Comparison of ENCODE assay signal across 2 cellular contexts in genomic region chr12:76014007-76014406, GRCh38.
A peak's percentile ranks its signal among the peaks of the same experiment; 100 is the strongest.
TF ChIP-seq lines count a peak whose summit lies in the region.

No MANE protein-coding gene starts in this region.

TF ChIP-seq in IMR-90, 13 proteins besides CTCF, POLR2A, EP300 and RAD21:
- no peak for TF ChIP-seq MAFK (IDR thresholded peaks at IDR 0.05; ENCODE audit: low read depth, low read length)
- TF ChIP-seq MXI1 (IDR thresholded peaks at IDR 0.05; ENCODE audit: borderline replicate concordance, low read depth, low read length) = no peak
- TF ChIP-seq USF2 (IDR thresholded peaks at IDR 0.05; ENCODE audit: low read depth, low read length) = no peak
- no peak for TF ChIP-seq RCOR1 (IDR thresholded peaks at IDR 0.05; ENCODE audit: insufficient replicate concordance, low read length)
- TF ChIP-seq BHLHE40 (IDR thresholded peaks at IDR 0.05; ENCODE audit: low read depth, low read length) = no peak
- TF ChIP-seq CHD1 (IDR thresholded peaks at IDR 0.05; ENCODE audit: low read depth, low read length) = no peak
- no peak for TF ChIP-seq SMC3 (IDR thresholded peaks at IDR 0.05; ENCODE audit: low read depth, low read length)
- no peak for TF ChIP-seq MAZ (IDR thresholded peaks at IDR 0.05; ENCODE audit: borderline replicate concordance, low read depth, low read length)

TF ChIP-seq in SK-N-SH treated with all-trans-retinoic acid at 6 μM for 48 hours, 23 proteins besides CTCF, POLR2A, EP300 and RAD21:
- TF ChIP-seq RARB (CRISPR knock-in tag; IDR thresholded peaks at IDR 0.05) (no peak), ESRRG (CRISPR knock-in tag; IDR thresholded peaks at IDR 0.05) (0 out of 2 replicates have a peak, but pooled peaks have one; percentile 4), ZNF70 (CRISPR knock-in tag; IDR thresholded peaks at IDR 0.05) (no peak), BACH2 (CRISPR knock-in tag; IDR thresholded peaks at IDR 0.05; ENCODE audit: borderline replicate concordance) (no peak), ZNF8 (CRISPR knock-in tag; IDR thresholded peaks at IDR 0.05) (no peak), CSDC2 (CRISPR knock-in tag; IDR thresholded peaks at IDR 0.05) (no peak), ZC3H10 (CRISPR knock-in tag; IDR thresholded peaks at IDR 0.05) (no peak), TSHZ2 (CRISPR knock-in tag; IDR thresholded peaks at IDR 0.05) (peak; percentile 70; the same call in 1 of the 2 replicates), CSRNP3 (CRISPR knock-in tag; IDR thresholded peaks at IDR 0.05) (no peak), POU6F1 (CRISPR knock-in tag; IDR thresholded peaks at IDR 0.05; ENCODE audit: borderline replicate concordance, low read depth) (no peak), TCF4 (CRISPR knock-in tag; IDR thresholded peaks at IDR 0.05; ENCODE audit: borderline replicate concordance) (peak; percentile 95), PATZ1 (CRISPR knock-in tag; IDR thresholded peaks at IDR 0.05; ENCODE audit: borderline replicate concordance) (peak; percentile 77), ZFP3 (CRISPR knock-in tag; IDR thresholded peaks at IDR 0.05) (no peak), PPARA (CRISPR knock-in tag; IDR thresholded peaks at IDR 0.05; ENCODE audit: borderline replicate concordance) (no peak), GLIS3 (CRISPR knock-in tag; IDR thresholded peaks at IDR 0.05) (peak; percentile 59; the same call in 1 of the 2 replicates), ISL1 (CRISPR knock-in tag; IDR thresholded peaks at IDR 0.05) (peak; percentile 91)
